23 cellular contexts compared by ENCODE assay signal in genomic region chr7:48106906-48107659, GRCh38.
"Had no signal": no experiment of that assay in that cellular context is flagged by ENCODE, and none has a peak within 500 bp of the region (broad histone marks: within the 10 kb centered on the region; RNA-seq: fewer than 3 reads in every experiment).

No MANE protein-coding gene starts in this region.

- H2AFZ ChIP-seq: hepatocyte had no signal

- H3K4me1 Mint-ChIP-seq: neural crest cell had no signal

- H3K9me3 Mint-ChIP-seq: activated CD8-positive, alpha-beta T cell treated with anti-CD3 and anti-CD28 coated beads for 36 hours; activated naive CD8-positive, alpha-beta T cell treated with anti-CD3 and anti-CD28 coated beads, Interleukin-2, amount 50 U/mL, for 24 hours; neural crest cell; WTC11 had no signal

- H3K9me3 ChIP-seq: left ventricle myocardium inferior, SK-N-SH, thoracic aorta, upper lobe of left lung had no signal

- H3K27me3 Mint-ChIP-seq: activated CD4-positive, alpha-beta T cell treated with anti-CD3 and anti-CD28 coated beads for 36 hours; activated CD8-positive, alpha-beta T cell treated with anti-CD3 and anti-CD28 coated beads for 36 hours; activated naive CD8-positive, alpha-beta T cell treated with anti-CD3 and anti-CD28 coated beads, Interleukin-2, amount 50 U/mL, for 24 hours had no signal

- ATAC-seq: activated CD4-positive, alpha-beta T cell treated with anti-CD3 and anti-CD28 coated beads for 36 hours; activated CD8-positive, alpha-beta T cell treated with anti-CD3 and anti-CD28 coated beads for 36 hours; activated naive CD8-positive, alpha-beta T cell treated with anti-CD3 and anti-CD28 coated beads, Interleukin-2, amount 50 U/mL, for 24 hours; foreskin keratinocyte; sciatic nerve had no signal

- H3K9ac ChIP-seq: SK-N-SH had no signal

- H3K4me3 Mint-ChIP-seq: activated CD4-positive, alpha-beta T cell treated with anti-CD3 and anti-CD28 coated beads for 36 hours; activated CD8-positive, alpha-beta T cell treated with anti-CD3 and anti-CD28 coated beads for 36 hours; activated naive CD8-positive, alpha-beta T cell treated with anti-CD3 and anti-CD28 coated beads, Interleukin-2, amount 50 U/mL, for 24 hours; neural crest cell; WTC11 had no signal

- H3K4me2 ChIP-seq: hepatocyte, SK-N-SH had no signal

- H3K4me1 ChIP-seq: foreskin keratinocyte, left ventricle myocardium inferior, upper lobe of left lung had no signal

- H3K27ac Mint-ChIP-seq: activated CD4-positive, alpha-beta T cell treated with anti-CD3 and anti-CD28 coated beads for 36 hours; activated naive CD8-positive, alpha-beta T cell treated with anti-CD3 and anti-CD28 coated beads, Interleukin-2, amount 50 U/mL, for 24 hours; WTC11 had no signal

- H3K27ac ChIP-seq: foreskin keratinocyte, hepatocyte, left ventricle myocardium inferior, thoracic aorta, upper lobe of left lung had no signal

- H3K27me3 ChIP-seq: foreskin keratinocyte, hepatocyte, upper lobe of left lung had no signal

- DNase-seq: activated CD4-positive, alpha-beta T cell treated with anti-CD3 and anti-CD28 coated beads for 36 hours; activated CD8-positive, alpha-beta T cell treated with anti-CD3 and anti-CD28 coated beads for 36 hours; activated gamma-delta T cell; activated naive CD4-positive, alpha-beta T cell treated with anti-CD3 and anti-CD28 coated beads, Interleukin-2, amount 50 U/mL, for 16 hours; activated naive CD8-positive, alpha-beta T cell treated with anti-CD3 and anti-CD28 coated beads, Interleukin-2, amount 50 U/mL, for 24 hours; cortex of kidney; erythroblast; foreskin keratinocyte; left ventricle myocardium inferior; occipital lobe; SHP77 treated with DMSO at 0.1 percent for 48 hours; SK-N-SH; small intestine; stimulated activated CD4-positive, alpha-beta T cell treated with anti-CD3 and anti-CD28 coated beads, Interleukin-15, amount 100 ng/mL, for 24 hours; stimulated activated CD8-positive, alpha-beta memory T cell treated with anti-CD3 and anti-CD28 coated beads, Interleukin-4, amount 100 ng/mL, for 48 hours; stimulated activated naive CD4-positive, alpha-beta T cell; T-helper 9 cell had no signal

- H3K4me3 ChIP-seq: hepatocyte, left ventricle myocardium inferior, thoracic aorta, upper lobe of left lung had no signal
